8 cellular contexts compared by ENCODE assay signal in genomic region chr12:69359531-69360347, GRCh38. TPM values are rescaled to one million over a fixed set of nuclear protein-coding genes. Genes with fewer than 3 reads are reported as not detected.
A peak's percentile ranks its signal among the peaks of the same experiment; 100 is the strongest.
DNase-seq lines count a peak whose midpoint lies in the region; ATAC-seq and TF ChIP-seq lines count a peak whose summit lies in the region.

Gene YEATS4 (plus strand): TSS chr12:69359743. CDS start chr12:69359973, 230 bp downstream.

- peaks cover 12% of the 10 kb centered on the region for H3K36me3 Mint-ChIP-seq in T-helper 1 cell treated with Interleukin-12 subunit alpha and Interleukin-12 subunit beta and Interleukin-4 antibody, amounts not matched to agents 30 μg/mL and 1 μg/mL, for 36 hours (ENCODE audit: low read depth)

- peak; percentile 94 for DNase-seq in GM13976 (ENCODE audit: low spot score)
- peak; percentile 97 for DNase-seq in NCI-H146 treated with DMSO at 0.1 percent for 48 hours (lab: John Stamatoyannopoulos, UW; ENCODE audit: unreplicated experiment)
- peak; percentile 6 to 86 (median 72) for DNase-seq in amygdala (lab: John Stamatoyannopoulos, UW)
- peak; percentile 86 for DNase-seq in right atrium auricular region (ENCODE audit: low spot score)
- DNase-seq in pulmonary artery endothelial cell (ENCODE audit: low read depth, low spot score): peak; percentile 68
- DNase-seq in uterus: peak; percentile 79 to 84

- peak within 1 kb of the TSS; percentile 91 for H3K27ac Mint-ChIP-seq in T-helper 1 cell treated with Interleukin-12 subunit alpha and Interleukin-12 subunit beta and Interleukin-4 antibody, amounts not matched to agents 30 μg/mL and 1 μg/mL, for 36 hours

- intact Hi-C loops in uterus (cut with DNase I; ENCODE audit: low total_unique reads): no loop called here

- no peaks in the 10 kb centered on the region for H3K27me3 ChIP-seq in right atrium auricular region
- H3K27me3 ChIP-seq in uterus: no peaks in the 10 kb centered on the region

- H3K4me1 ChIP-seq in right atrium auricular region (peaks cover 0 to 17% of the 10 kb centered on the region in 2 donors), uterus (no peaks in the 10 kb centered on the region)

- H3K27ac ChIP-seq in right atrium auricular region (peak within 1 kb of the TSS; percentile 98), uterus (peak within 1 kb of the TSS; percentile 96 to 98)

- peak; percentile 86 for ATAC-seq in HG02870 (IDR thresholded peaks at IDR 0.05; ENCODE audit: unreplicated experiment)

- peaks cover 4% of the 10 kb centered on the region for H3K27me3 Mint-ChIP-seq in T-helper 1 cell treated with Interleukin-12 subunit alpha and Interleukin-12 subunit beta and Interleukin-4 antibody, amounts not matched to agents 30 μg/mL and 1 μg/mL, for 36 hours (ENCODE audit: low read depth)

- TF ChIP-seq CTCF in GM13976 (IDR thresholded peaks at IDR 0.05; ENCODE audit: borderline replicate concordance, control extremely low read depth, extremely low read depth, insufficient read depth, missing control alignments) (no peak), right atrium auricular region (IDR thresholded peaks at IDR 0.05) (no peak), uterus (IDR thresholded peaks at IDR 0.05) (peak in 2 of 4 experiments; percentile 10 to 41)

- in situ Hi-C loops in GM13976 (cut with MboI; ENCODE audit: low sequenced_read_pairs, unreplicated experiment): no loop called here

- no peaks in the 10 kb centered on the region for H3K9me3 Mint-ChIP-seq in T-helper 1 cell treated with Interleukin-12 subunit alpha and Interleukin-12 subunit beta and Interleukin-4 antibody, amounts not matched to agents 30 μg/mL and 1 μg/mL, for 36 hours

- H3K4me3 ChIP-seq in right atrium auricular region: peak within 1 kb of the TSS; percentile 82 to 88
- peak within 1 kb of the TSS; percentile 80 to 89 for H3K4me3 ChIP-seq in uterus

- H3K4me3 Mint-ChIP-seq in T-helper 1 cell treated with Interleukin-12 subunit alpha and Interleukin-12 subunit beta and Interleukin-4 antibody, amounts not matched to agents 30 μg/mL and 1 μg/mL, for 36 hours: peak within 1 kb of the TSS; percentile 93

- H3K9me3 ChIP-seq in right atrium auricular region: no peaks in the 10 kb centered on the region
- no peaks in the 10 kb centered on the region for H3K9me3 ChIP-seq in uterus

- H3K36me3 ChIP-seq in right atrium auricular region (no peaks in the 10 kb centered on the region), uterus (no peaks in the 10 kb centered on the region)

- TF ChIP-seq POLR2A in uterus (IDR thresholded peaks at IDR 0.05): peak; percentile 39 to 76

- H3K4me1 Mint-ChIP-seq in T-helper 1 cell treated with Interleukin-12 subunit alpha and Interleukin-12 subunit beta and Interleukin-4 antibody, amounts not matched to agents 30 μg/mL and 1 μg/mL, for 36 hours (ENCODE audit: low read depth): peaks cover 26% of the 10 kb centered on the region

RNA-seq across cellular contexts. Expression of gene YEATS4, which starts in this region (rescaled TPM):
- total RNA-seq in right atrium auricular region (10 to 100 TPM in 1 of 2 donors, 1 to 10 TPM in 1; 8.5 to 12.9 TPM), pulmonary artery endothelial cell (19.1 and 22.4 TPM in 2 replicates), uterus (10 to 100 TPM in 2 of 4 donors, 1 to 10 TPM in 2; 8.0 to 58.2 (median 14.1) TPM)

Comparison
In these comparisons a context has a peak if more than half of its experiments do, and no peak if none do; other contexts are left out.
1. Peak in every context shown above with its lines: DNase-seq, ATAC-seq, H3K4me3 ChIP-seq and H3K27ac ChIP-seq.